8 cellular contexts compared by ENCODE assay signal in genomic region chr12:113230315-113231274, GRCh38. TPM values are rescaled to one million over a fixed set of nuclear protein-coding genes. Genes with fewer than 3 reads are reported as not detected.
DNase-seq lines count a peak whose midpoint lies in the region; ATAC-seq and TF ChIP-seq lines count a peak whose summit lies in the region.

No MANE protein-coding gene starts in this region.

- H3K27me3 ChIP-seq in HUES48 (ENCODE audit: control insufficient read depth, insufficient read depth, low read length) (no peaks in the 10 kb centered on the region), stomach (no peaks in the 10 kb centered on the region)

- peaks cover 23% of the 10 kb centered on the region for H3K4me1 ChIP-seq in HUES48 (ENCODE audit: control insufficient read depth, insufficient read depth, low read length)
- peaks cover 4 to 77% (median 25%) of the 10 kb centered on the region in 4 donors for H3K4me1 ChIP-seq in stomach

- H3K4me3 Mint-ChIP-seq in dendritic cell treated with granulocyte-macrophage colony-stimulating factor and Interleukin-4, amounts not matched to agents 40 ng/mL and 50 ng/mL, for 4 days, result peak overlapping the region; percentile 37

- no peak for TF ChIP-seq CTCF in stomach (IDR thresholded peaks at IDR 0.05)

- intact Hi-C loops in dendritic cell treated with granulocyte-macrophage colony-stimulating factor and Interleukin-4, amounts not matched to agents 40 ng/mL and 50 ng/mL, for 4 days (cut with micrococcal nuclease), result loop anchor here (5.0 kb wide), 1 partner anchor 33 kb away; no protein-coding TSS in a partner anchor
- intact Hi-C loops in stomach (cut with DNase I; ENCODE audit: low total_unique reads), result no loop called here

- no peaks in the 10 kb centered on the region for H3K27me3 Mint-ChIP-seq in dendritic cell treated with granulocyte-macrophage colony-stimulating factor and Interleukin-4, amounts not matched to agents 40 ng/mL and 50 ng/mL, for 4 days

- WGBS in stomach, 5 donors, result 90 to 95% (median 94%) methylated on average over 15 of the region's 15 CpGs

- no peak for TF ChIP-seq EP300 in stomach (IDR thresholded peaks at IDR 0.05)

- H3K9me3 ChIP-seq in HUES48 (ENCODE audit: control insufficient read depth, insufficient read depth, low read length) (0 out of 2 replicates have a peak, but pooled peaks cover 5% of the 10 kb centered on the region), stomach (no peaks in the 10 kb centered on the region)

- peaks cover 92% of the 10 kb centered on the region for H3K36me3 Mint-ChIP-seq in dendritic cell treated with granulocyte-macrophage colony-stimulating factor and Interleukin-4, amounts not matched to agents 40 ng/mL and 50 ng/mL, for 4 days (ENCODE audit: low read depth)

- H3K9me3 Mint-ChIP-seq in dendritic cell treated with granulocyte-macrophage colony-stimulating factor and Interleukin-4, amounts not matched to agents 40 ng/mL and 50 ng/mL, for 4 days, result no peaks in the 10 kb centered on the region

- peak overlapping the region; percentile 42; the same call in 1 of the 2 replicates for H3K9ac ChIP-seq in HUES48 (ENCODE audit: low read depth, low read length)

- TF ChIP-seq POLR2A in stomach (IDR thresholded peaks at IDR 0.05), result no peak

- no peak overlapping the region for H3K4me3 ChIP-seq in HUES48 (ENCODE audit: low read depth, low read length)
- H3K4me3 ChIP-seq in stomach, result no peak overlapping the region

- peak overlapping the region; percentile 91 for H3K27ac Mint-ChIP-seq in dendritic cell treated with granulocyte-macrophage colony-stimulating factor and Interleukin-4, amounts not matched to agents 40 ng/mL and 50 ng/mL, for 4 days

- H3K27ac ChIP-seq in HUES48 (ENCODE audit: low read depth, low read length) (peak overlapping the region; percentile 92), stomach (peak overlapping the region in 3 of 5 donors; percentile 15 to 61 (median 59))

- H3K36me3 ChIP-seq in HUES48 (ENCODE audit: control insufficient read depth, insufficient read depth, low read length) (peaks cover 31% of the 10 kb centered on the region), stomach (peaks cover 36 to 88% (median 82%) of the 10 kb centered on the region in 4 donors)

- DNase-seq in activated effector memory CD4-positive, alpha-beta T cell treated with anti-CD3 and anti-CD28 coated beads, Interleukin-2, amount 50 U/mL, for 16 hours, result peak; percentile 45
- no peak for DNase-seq in activated effector memory CD4-positive, alpha-beta T cell treated with Interleukin-2 at 50 U/mL for 16 hours
- DNase-seq in stomach, result no peak
- DNase-seq in NCI-H2081 treated with DMSO at 0.1 percent for 48 hours (lab: John Stamatoyannopoulos, UW), result no peak
- DNase-seq in DMS114 treated with DMSO at 0.1 percent for 48 hours (lab: John Stamatoyannopoulos, UW; ENCODE audit: unreplicated experiment), result no peak

- peaks cover 92% of the 10 kb centered on the region for H3K4me1 Mint-ChIP-seq in dendritic cell treated with granulocyte-macrophage colony-stimulating factor and Interleukin-4, amounts not matched to agents 40 ng/mL and 50 ng/mL, for 4 days (ENCODE audit: low read depth)

- ATAC-seq in HG03378 (IDR thresholded peaks at IDR 0.05; ENCODE audit: unreplicated experiment), result no peak

RNA-seq across cellular contexts. Expression of gene TPCN1, which starts 9.3 kb away (rescaled TPM):
- total RNA-seq in stomach, result 10 to 100 TPM; 15.2 to 78.2 (median 48.4) TPM
- 10 to 100 TPM in 1 of 3 donors, 1 to 10 TPM in 2; 5.8 to 24.2 (median 6.3) TPM for polyA plus RNA-seq in stomach

RNA-seq across cellular contexts. Expression of gene RITA1, which starts 45.1 kb away (rescaled TPM):
- 10 to 100 TPM in 2 of 5 donors, 1 to 10 TPM in 3; 4.1 to 19.2 (median 5.0) TPM for total RNA-seq in stomach
- polyA plus RNA-seq in stomach, result 10 to 100 TPM in 2 of 3 donors, 1 to 10 TPM in 1; 8.4 to 14.3 (median 11.5) TPM

RNA-seq across cellular contexts. Expression of gene DDX54, which starts 45.3 kb away (rescaled TPM):
- 100 to 1,000 TPM in 1 of 5 donors, 10 to 100 TPM in 4; 14.6 to 167 (median 41.7) TPM for total RNA-seq in stomach
- polyA plus RNA-seq in stomach, result 10 to 100 TPM; 28.5 to 64.6 (median 34.1) TPM
